In genomic region chr3:71938081-71938480, GRCh38 we compare ENCODE assay signal across 6 cellular contexts.
DNase-seq lines count a peak whose midpoint lies in the region; ATAC-seq lines count a peak whose summit lies in the region.
"Not testable (repeated sequence)": the region's sequence is repeated elsewhere in the genome, so short reads cannot be mapped to it uniquely, and the experiment has no call there.

No MANE protein-coding gene starts in this region.

- not testable (repeated sequence) for H3K36me3 Mint-ChIP-seq in activated CD4-positive, alpha-beta memory T cell treated with anti-CD3 and anti-CD28 coated beads for 36 hours; activated T-helper 17 cell treated with anti-CD3 and anti-CD28 coated beads, Interleukin-2, amount 50 U/mL, for 72 hours (ENCODE audit: low read depth); naive B cell

- not testable (repeated sequence) for H3K27ac Mint-ChIP-seq in activated CD4-positive, alpha-beta memory T cell treated with anti-CD3 and anti-CD28 coated beads for 36 hours; activated T-helper 17 cell treated with anti-CD3 and anti-CD28 coated beads, Interleukin-2, amount 50 U/mL, for 72 hours
- peak overlapping the region in 1 of 6 donors; percentile 39 for H3K27ac Mint-ChIP-seq in naive B cell

- DNase-seq in activated CD4-positive, alpha-beta memory T cell treated with anti-CD3 and anti-CD28 coated beads for 36 hours = peak; percentile 18
- peak; percentile 30 for DNase-seq in naive B cell
- DNase-seq in stimulated activated CD4-positive, alpha-beta T cell treated with anti-CD3 and anti-CD28 coated beads, Interleukin-4, amount 100 ng/mL, for 24 hours = peak; percentile 8
- not testable (repeated sequence) for DNase-seq in stimulated activated naive CD8-positive, alpha-beta T cell treated with anti-CD3 and anti-CD28 coated beads, Interleukin-15, Interleukin-2, amounts not matched to agents 100 U/mL and 50 U/mL, for 24 hours

- intact Hi-C loops in activated CD4-positive, alpha-beta memory T cell treated with anti-CD3 and anti-CD28 coated beads for 36 hours (cut with micrococcal nuclease) = not testable (repeated sequence)

- POLR2A ChIA-PET in activated CD4-positive, alpha-beta memory T cell treated with anti-CD3 and anti-CD28 coated beads for 36 hours (lab: Charles Lee) = not testable (repeated sequence)

- H3K4me1 Mint-ChIP-seq in activated CD4-positive, alpha-beta memory T cell treated with anti-CD3 and anti-CD28 coated beads for 36 hours (ENCODE audit: low read depth); activated T-helper 17 cell treated with anti-CD3 and anti-CD28 coated beads, Interleukin-2, amount 50 U/mL, for 72 hours: not testable (repeated sequence)
- peaks cover 7 to 12% (median 11%) of the 10 kb centered on the region in 3 donors for H3K4me1 Mint-ChIP-seq in naive B cell

- CTCF ChIA-PET in activated CD4-positive, alpha-beta memory T cell treated with anti-CD3 and anti-CD28 coated beads for 36 hours (lab: Charles Lee) = interaction anchor here (0.6 kb wide), 1 partner anchor 668 kb away, joined by 5 read pairs; no protein-coding TSS in a partner anchor

- H3K9me3 Mint-ChIP-seq in activated CD4-positive, alpha-beta memory T cell treated with anti-CD3 and anti-CD28 coated beads for 36 hours; activated T-helper 17 cell treated with anti-CD3 and anti-CD28 coated beads, Interleukin-2, amount 50 U/mL, for 72 hours: not testable (repeated sequence)
- peaks cover 0 to 19% (median 6%) of the 10 kb centered on the region in 7 donors for H3K9me3 Mint-ChIP-seq in naive B cell

- peaks cover 13% of the 10 kb centered on the region for H3K27me3 Mint-ChIP-seq in activated CD4-positive, alpha-beta memory T cell treated with anti-CD3 and anti-CD28 coated beads for 36 hours
- H3K27me3 Mint-ChIP-seq in activated T-helper 17 cell treated with anti-CD3 and anti-CD28 coated beads, Interleukin-2, amount 50 U/mL, for 72 hours = peaks cover 15% of the 10 kb centered on the region
- peaks cover 41 to 74% (median 58%) of the 10 kb centered on the region in 3 donors for H3K27me3 Mint-ChIP-seq in naive B cell

- peak; percentile 64 to 70 for ATAC-seq in activated CD4-positive, CD25-positive, alpha-beta regulatory T cell treated with anti-CD3 and anti-CD28 coated beads, Interleukin-2, amount 50 U/mL, for 24 hours
- peak; percentile 77 for ATAC-seq in activated T-helper 17 cell treated with anti-CD3 and anti-CD28 coated beads, Interleukin-2, amount 50 U/mL, for 72 hours (replicated peaks)
- peak; percentile 83 to 89 for ATAC-seq in naive B cell (ENCODE audit: low read depth in 2 of 2)
- ATAC-seq in stimulated activated naive CD8-positive, alpha-beta T cell treated with anti-CD3 and anti-CD28 coated beads, Interleukin-15, Interleukin-2, amounts not matched to agents 100 U/mL and 50 U/mL, for 24 hours = peak; percentile 23

- not testable (repeated sequence) for H3K4me3 Mint-ChIP-seq in activated CD4-positive, alpha-beta memory T cell treated with anti-CD3 and anti-CD28 coated beads for 36 hours; activated T-helper 17 cell treated with anti-CD3 and anti-CD28 coated beads, Interleukin-2, amount 50 U/mL, for 72 hours; naive B cell

Comparison
In these comparisons a context has a peak if more than half of its experiments do, and no peak if none do; other contexts are left out.
1. ATAC-seq: peak in every context shown above with its lines; median percentile 86 in naive B cell; 77 in activated T-helper 17 cell treated with anti-CD3 and anti-CD28 coated beads, Interleukin-2, amount 50 U/mL, for 72 hours; 67 in activated CD4-positive, CD25-positive, alpha-beta regulatory T cell treated with anti-CD3 and anti-CD28 coated beads, Interleukin-2, amount 50 U/mL, for 24 hours; 23 in stimulated activated naive CD8-positive, alpha-beta T cell treated with anti-CD3 and anti-CD28 coated beads, Interleukin-15, Interleukin-2, amounts not matched to agents 100 U/mL and 50 U/mL, for 24 hours.